Comparison of ENCODE assay signal across 19 cellular contexts in genomic region chr10:72616716-72617115, GRCh38. TPM values are rescaled to one million over a fixed set of nuclear protein-coding genes. Genes with fewer than 3 reads are reported as not detected.
DNase-seq lines count a peak whose midpoint lies in the region; ATAC-seq and TF ChIP-seq lines count a peak whose summit lies in the region.
"Had no signal": no experiment of that assay in that cellular context is flagged by ENCODE, and none has a peak within 500 bp of the region (broad histone marks: within the 10 kb centered on the region; RNA-seq: fewer than 3 reads in every experiment).

No MANE protein-coding gene starts in this region.

- peaks cover 33% of the 10 kb centered on the region for H3K36me3 Mint-ChIP-seq in brain
- peaks cover 19% of the 10 kb centered on the region for H3K36me3 Mint-ChIP-seq in mesothelial cell of epicardium
- H3K36me3 Mint-ChIP-seq in MCF 10A (ENCODE audit: insufficient read depth, unreplicated experiment): no peaks in the 10 kb centered on the region

- H3K9me3 Mint-ChIP-seq in brain (peaks cover 14 to 25% (median 23%) of the 10 kb centered on the region in 5 experiments), mesothelial cell of epicardium (peaks cover 16% of the 10 kb centered on the region), MCF 10A (ENCODE audit: unreplicated experiment) (peaks cover 7% of the 10 kb centered on the region)

- peak; percentile 12 for DNase-seq in DMS 273 (lab: John Stamatoyannopoulos, UW; ENCODE audit: unreplicated experiment)
- DNase-seq in DMS 273 treated with DMSO at 0.1 percent for 48 hours (lab: John Stamatoyannopoulos, UW): no peak
- DNase-seq in Ammon's horn (ENCODE audit: low spot score): peak; percentile 60
- no peak for DNase-seq in mesothelial cell of epicardium (ENCODE audit: low spot score in 2 of 2, unreplicated experiment in 2 of 2)
- DNase-seq in MCF 10A (ENCODE audit: unreplicated experiment): no peak
- DNase-seq in D341Med (ENCODE audit: low spot score): no peak
- DNase-seq: activated CD4-positive, alpha-beta T cell treated with anti-CD3 and anti-CD28 coated beads, Interleukin-2, amount 10 ng/mL, durations not matched to agents 7 days and 5 days; activated T-cell treated with anti-CD3 and anti-CD28 coated beads, Interleukin-2, amount 50 U/mL, for 48 hours; CD8-positive, alpha-beta T cell; left cardiac atrium; mesenchymal stem cell; NCI-H1436; SHP77 treated with DMSO at 0.1 percent for 48 hours; stimulated activated naive CD4-positive, alpha-beta T cell; SW 1271; T1000; WERI-Rb-1 had no signal

- CTCF ChIA-PET in MCF 10A (lab: Yijun Ruan, JAX): interaction anchor here (0.6 kb wide), 1 partner anchor 167 kb away, joined by 3 read pairs; no protein-coding TSS in a partner anchor

- no peaks in the 10 kb centered on the region for H3K27me3 Mint-ChIP-seq in brain
- H3K27me3 Mint-ChIP-seq in mesothelial cell of epicardium (ENCODE audit: low read depth): no peaks in the 10 kb centered on the region
- H3K27me3 Mint-ChIP-seq in MCF 10A (ENCODE audit: insufficient read depth, unreplicated experiment): no peaks in the 10 kb centered on the region
- H3K27me3 Mint-ChIP-seq: activated CD4-positive, alpha-beta T cell treated with anti-CD3 and anti-CD28 coated beads, Interleukin-2, amount 10 ng/mL, durations not matched to agents 7 days and 5 days had no signal

- H3K27ac Mint-ChIP-seq in brain: peak overlapping the region in 3 of 5 experiments; percentile 6 to 79 (median 63)
- peak overlapping the region; percentile 75 for H3K27ac Mint-ChIP-seq in mesothelial cell of epicardium
- no peak overlapping the region for H3K27ac Mint-ChIP-seq in MCF 10A (ENCODE audit: low read depth, unreplicated experiment)
- H3K27ac Mint-ChIP-seq: activated CD4-positive, alpha-beta T cell treated with anti-CD3 and anti-CD28 coated beads, Interleukin-2, amount 10 ng/mL, durations not matched to agents 7 days and 5 days; CD8-positive, alpha-beta T cell had no signal

- peaks cover 23% of the 10 kb centered on the region for H3K4me1 Mint-ChIP-seq in brain
- H3K4me1 Mint-ChIP-seq in mesothelial cell of epicardium: peaks cover 21% of the 10 kb centered on the region
- no peaks in the 10 kb centered on the region for H3K4me1 Mint-ChIP-seq in MCF 10A (ENCODE audit: insufficient read depth, unreplicated experiment)

- no peak for TF ChIP-seq CTCF in brain (conservative IDR thresholded peaks at IDR 0.05)
- TF ChIP-seq CTCF in mesothelial cell of epicardium (IDR thresholded peaks at IDR 0.05; ENCODE audit: unreplicated experiment): no peak
- no peak for TF ChIP-seq CTCF in MCF 10A (IDR thresholded peaks at IDR 0.05; ENCODE audit: unreplicated experiment)

- intact Hi-C loops in MCF 10A (cut with micrococcal nuclease): no loop called here

- no peak for ATAC-seq in GM21367 (IDR thresholded peaks at IDR 0.05; ENCODE audit: unreplicated experiment)
- ATAC-seq: CD8-positive, alpha-beta T cell had no signal

- no peak overlapping the region for H3K4me3 Mint-ChIP-seq in brain
- peak overlapping the region; percentile 2 for H3K4me3 Mint-ChIP-seq in mesothelial cell of epicardium
- H3K4me3 Mint-ChIP-seq in MCF 10A (ENCODE audit: unreplicated experiment): no peak overlapping the region
- H3K4me3 Mint-ChIP-seq: activated CD4-positive, alpha-beta T cell treated with anti-CD3 and anti-CD28 coated beads, Interleukin-2, amount 10 ng/mL, durations not matched to agents 7 days and 5 days; CD8-positive, alpha-beta T cell had no signal

- POLR2A ChIA-PET in MCF 10A (lab: Yijun Ruan, JAX): interaction anchor here (0.5 to 1.8 kb wide), 2 partner anchors 9 to 351 kb away, joined by 3 to 12 read pairs; partner anchors contain the start of gene MICU1

- BruUV-seq in MCF 10A (replicated peaks; lab: Mats Ljungman, UMichigan): no TSS peak

RNA-seq across cellular contexts. Expression of gene MICU1, which starts 9.2 kb away (rescaled TPM):
- 99.5 TPM for polyA plus RNA-seq in brain (ENCODE audit: insufficient read depth, low read depth, low replicate concordance)
- total RNA-seq in mesothelial cell of epicardium (58.2 to 63.4 TPM (median 63.4 TPM) in 3 replicates), MCF 10A (2022) (25.5 and 34.8 TPM in 2 replicates)

Comparison
In these comparisons a context has a peak if more than half of its experiments do, and no peak if none do; other contexts are left out.
1. DNase-seq: peak in DMS 273 (single experiment) and Ammon's horn (single experiment); none in DMS 273 treated with DMSO at 0.1 percent for 48 hours (single experiment), mesothelial cell of epicardium (0 of 2), MCF 10A (single experiment) and D341Med (single experiment).